23 cellular contexts compared by ENCODE assay signal in the genomic region with DNA sequence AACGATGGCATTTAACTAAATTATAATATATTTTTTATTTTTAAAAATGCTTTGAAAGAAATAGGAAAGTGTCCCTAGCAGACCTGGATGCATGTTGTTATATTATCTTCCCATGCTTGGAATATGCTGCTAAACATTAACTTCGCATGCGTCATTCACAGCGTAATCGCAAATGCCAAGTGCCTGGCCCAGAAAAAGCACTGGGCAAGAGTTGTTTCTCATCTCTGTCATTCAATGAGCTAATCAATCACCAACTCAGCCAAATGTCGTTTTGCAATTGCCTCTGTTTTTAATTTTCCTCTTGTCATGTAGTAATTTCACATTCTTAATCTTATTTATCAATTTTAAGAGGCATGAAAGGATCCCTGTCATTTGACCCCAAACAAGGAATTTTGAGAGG.
"Had no signal": no experiment of that assay in that cellular context is flagged by ENCODE, and none has a peak within 500 bp of the region (broad histone marks: within the 10 kb centered on the region; RNA-seq: fewer than 3 reads in every experiment).

No MANE protein-coding gene starts in this region.

- H3K36me3 ChIP-seq: lower lobe of right lung, neural progenitor cell, spleen, thoracic aorta, upper lobe of left lung, WERI-Rb-1 had no signal

- ATAC-seq: activated CD8-positive, alpha-beta memory T cell treated with anti-CD3 and anti-CD28 coated beads, Interleukin-2, amount 10 ng/mL, durations not matched to agents 7 days and 5 days; activated CD8-positive, alpha-beta T cell treated with anti-CD3 and anti-CD28 coated beads for 36 hours; lower lobe of right lung; naive thymus-derived CD8-positive, alpha-beta T cell had no signal

- H3K27ac ChIP-seq: epithelial cell of prostate, hepatocyte, lower lobe of right lung, neural progenitor cell, spleen, thoracic aorta, upper lobe of left lung, WERI-Rb-1 had no signal

- H3K9me3 ChIP-seq: lower lobe of right lung, thoracic aorta, upper lobe of left lung had no signal

- DNase-seq: activated CD4-positive, alpha-beta T cell treated with anti-CD3 and anti-CD28 coated beads, Interleukin-2, amount 10 ng/mL, durations not matched to agents 7 days and 5 days; activated CD4-positive, CD25-positive, alpha-beta regulatory T cell treated with anti-CD3 and anti-CD28 coated beads, Interleukin-2, amount 50 U/mL, for 72 hours; activated CD8-positive, alpha-beta memory T cell treated with anti-CD3 and anti-CD28 coated beads, Interleukin-2, amount 10 ng/mL, durations not matched to agents 7 days and 5 days; activated CD8-positive, alpha-beta T cell treated with anti-CD3 and anti-CD28 coated beads for 36 hours; activated gamma-delta T cell treated with Interleukin-2 at 50 U/mL for 16 hours; activated T-cell treated with anti-CD3 and anti-CD28 coated beads for 4 hours; anterior cingulate cortex; foreskin fibroblast; glutamatergic neuron; lower lobe of right lung; mesendoderm; naive thymus-derived CD8-positive, alpha-beta T cell; retina; spleen; stimulated activated CD4-positive, alpha-beta T cell treated with anti-CD3 and anti-CD28 coated beads, Interleukin-4, amount 100 ng/mL, for 1 hour; stimulated activated naive CD4-positive, alpha-beta T cell; T-helper 2 cell; upper lobe of left lung; WERI-Rb-1 had no signal

- H3K4me3 ChIP-seq: hepatocyte, lower lobe of right lung, neural progenitor cell, spleen, thoracic aorta, upper lobe of left lung had no signal

- H3K27me3 ChIP-seq: hepatocyte, neural progenitor cell, upper lobe of left lung had no signal

- H3K4me1 ChIP-seq: lower lobe of right lung, neural progenitor cell, spleen, upper lobe of left lung had no signal
